In genomic region chr5:179973391-179973790, GRCh38 we compare ENCODE assay signal across 16 cellular contexts.
"Had no signal": no experiment of that assay in that cellular context is flagged by ENCODE, and none has a peak within 500 bp of the region (broad histone marks: within the 10 kb centered on the region; RNA-seq: fewer than 3 reads in every experiment).

No MANE protein-coding gene starts in this region.

- H3K4me1 Mint-ChIP-seq: activated T-helper 17 cell treated with anti-CD3 and anti-CD28 coated beads, Interleukin-2, amount 50 U/mL, for 72 hours had no signal

- H3K27me3 Mint-ChIP-seq: activated T-helper 17 cell treated with anti-CD3 and anti-CD28 coated beads, Interleukin-2, amount 50 U/mL, for 72 hours; naive thymus-derived CD8-positive, alpha-beta T cell had no signal

- H3K9me3 Mint-ChIP-seq: activated T-helper 17 cell treated with anti-CD3 and anti-CD28 coated beads, Interleukin-2, amount 50 U/mL, for 72 hours; naive thymus-derived CD8-positive, alpha-beta T cell; stimulated activated effector memory CD8-positive, alpha-beta T cell treated with anti-CD3 and anti-CD28 coated beads, Interleukin-12 subunit alpha, Interleukin-12 subunit beta, amount 100 ng/mL, for 72 hours had no signal

- H3K4me1 ChIP-seq: ascending aorta had no signal

- H3K4me3 ChIP-seq: ascending aorta, hepatocyte, mucosa of descending colon, thyroid gland had no signal

- DNase-seq: activated naive CD4-positive, alpha-beta T cell treated with Interleukin-2 at 50 U/mL for 16 hours; islet precursor cell; mucosa of descending colon; naive thymus-derived CD8-positive, alpha-beta T cell; nucleus accumbens; posterior cingulate gyrus; stimulated activated CD4-positive, alpha-beta T cell treated with anti-CD3 and anti-CD28 coated beads, Interleukin-12 subunit alpha, Interleukin-12 subunit beta, amount 100 ng/mL, for 4 hours; stimulated activated CD4-positive, alpha-beta T cell treated with anti-CD3 and anti-CD28 coated beads, Interleukin-2, amount 100 ng/mL, for 24 hours; T-helper 2 cell; thyroid gland had no signal

- H3K27ac ChIP-seq: ascending aorta, hepatocyte had no signal

- H3K27ac Mint-ChIP-seq: activated T-helper 17 cell treated with anti-CD3 and anti-CD28 coated beads, Interleukin-2, amount 50 U/mL, for 72 hours; stimulated activated effector memory CD8-positive, alpha-beta T cell treated with anti-CD3 and anti-CD28 coated beads, Interleukin-12 subunit alpha, Interleukin-12 subunit beta, amount 100 ng/mL, for 72 hours had no signal

- H3K27me3 ChIP-seq: ascending aorta, dorsolateral prefrontal cortex, hepatocyte, thyroid gland had no signal

- ATAC-seq: activated T-helper 17 cell treated with anti-CD3 and anti-CD28 coated beads, Interleukin-2, amount 50 U/mL, for 72 hours; esophagus mucosa; mucosa of descending colon; naive thymus-derived CD8-positive, alpha-beta T cell; stimulated activated effector memory CD8-positive, alpha-beta T cell treated with anti-CD3 and anti-CD28 coated beads, Interleukin-12 subunit alpha, Interleukin-12 subunit beta, amount 100 ng/mL, for 72 hours had no signal

- H3K9me3 ChIP-seq: ascending aorta, mucosa of descending colon, thyroid gland had no signal

- H3K4me3 Mint-ChIP-seq: activated T-helper 17 cell treated with anti-CD3 and anti-CD28 coated beads, Interleukin-2, amount 50 U/mL, for 72 hours; naive thymus-derived CD8-positive, alpha-beta T cell; stimulated activated effector memory CD8-positive, alpha-beta T cell treated with anti-CD3 and anti-CD28 coated beads, Interleukin-12 subunit alpha, Interleukin-12 subunit beta, amount 100 ng/mL, for 72 hours had no signal
